8 cellular contexts compared by ENCODE assay signal in the genomic region with DNA sequence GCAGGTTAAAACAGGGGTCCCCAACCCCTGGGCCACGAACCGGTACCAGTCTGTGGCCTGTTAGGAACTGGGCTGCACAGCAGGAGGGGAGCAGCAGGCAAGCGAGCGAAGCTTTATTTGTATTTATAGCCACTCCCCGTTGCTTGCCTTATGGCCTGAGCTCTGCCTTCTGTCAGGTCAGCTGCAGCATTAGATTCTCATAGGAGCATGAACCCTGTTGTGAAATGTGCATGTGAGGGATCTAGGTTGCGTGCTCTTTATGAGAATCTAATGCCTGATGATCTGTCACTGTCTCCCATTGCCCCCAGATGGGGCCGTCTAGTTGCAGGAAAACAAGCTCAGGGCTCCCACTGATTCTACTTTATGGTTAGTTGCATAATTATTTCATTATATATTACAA. TPM values are rescaled to one million over a fixed set of nuclear protein-coding genes. Genes with fewer than 3 reads are reported as not detected.
DNase-seq lines count a peak whose midpoint lies in the region; ATAC-seq and TF ChIP-seq lines count a peak whose summit lies in the region.
"Not testable (repeated sequence)": the region's sequence is repeated elsewhere in the genome, so short reads cannot be mapped to it uniquely, and the experiment has no call there.
"Had no signal": no experiment of that assay in that cellular context is flagged by ENCODE, and none has a peak within 500 bp of the region (broad histone marks: within the 10 kb centered on the region; RNA-seq: fewer than 3 reads in every experiment).

No MANE protein-coding gene starts in this region.

- H3K4me2 ChIP-seq in PC-3 (ENCODE audit: low read length); trophoblast cell (ENCODE audit: low read length): not testable (repeated sequence)

- TF ChIP-seq POLR2A in stomach (IDR thresholded peaks at IDR 0.05), result not testable (repeated sequence)

- H3K9me2 ChIP-seq in PC-3 (replicated peaks; ENCODE audit: low read length), result not testable (repeated sequence)

- not testable (repeated sequence) for H3K14ac ChIP-seq in trophoblast cell (ENCODE audit: low read length)

- H3K36me3 ChIP-seq in PC-3 (ENCODE audit: low read depth, low read length); trophoblast cell (ENCODE audit: control insufficient read depth in 1 of 2, insufficient read depth in 2 of 2, low read length in 2 of 2); stomach: not testable (repeated sequence)

- not testable (repeated sequence) for H4K91ac ChIP-seq in trophoblast cell (ENCODE audit: low read depth, low read length)

- CTCF ChIA-PET in PC-3 (lab: Charles Lee), result not testable (repeated sequence)

- not testable (repeated sequence) for H2AK5ac ChIP-seq in trophoblast cell (ENCODE audit: low read length)

- not testable (repeated sequence) for H3K9me3 ChIP-seq in PC-3 (ENCODE audit: low read length); trophoblast cell (ENCODE audit: insufficient read depth, low read depth, low read length); stomach

- not testable (repeated sequence) for H3K4me3 ChIP-seq in PC-3 (ENCODE audit: low read length); trophoblast cell (ENCODE audit: low read depth, low read length); stomach

- H3K23ac ChIP-seq in trophoblast cell (ENCODE audit: low read length), result not testable (repeated sequence)

- peak overlapping the region; percentile 67 for H3K18ac ChIP-seq in trophoblast cell (ENCODE audit: low read length)

- not testable (repeated sequence) for H4K20me1 ChIP-seq in PC-3 (ENCODE audit: low read length)

- WGBS in trophoblast cell (ENCODE audit: extremely low coverage, insufficient coverage, insufficient read length), result no CpG with 5 or more reads among the region's 7 CpGs
- WGBS in stomach, 5 donors, result 41 to 79% (median 55%) methylated on average over 2 to 7 of the region's 7 CpGs

- H4K8ac ChIP-seq in trophoblast cell (ENCODE audit: low read depth, low read length), result not testable (repeated sequence)

- TF ChIP-seq CTCF in PC-3 (conservative IDR thresholded peaks at IDR 0.05; ENCODE audit: low read depth, low read length); stomach (IDR thresholded peaks at IDR 0.05): not testable (repeated sequence)

- DNase-seq in G401 (ENCODE audit: low spot score), result peak; percentile 70
- DNase-seq in LHCN-M2 (ENCODE audit: low read depth), result peak; percentile 29
- not testable (repeated sequence) for DNase-seq in PC-3, Right ventricle myocardium superior, trophoblast cell, stomach
- DNase-seq in cerebellar cortex (ENCODE audit: low spot score), result peak; percentile 67

- in situ Hi-C loops in G401 (cut with HindIII; ENCODE audit: low sequenced_read_pairs), result not testable (repeated sequence)

- H3K27ac ChIP-seq in PC-3 (ENCODE audit: low read length), result peak overlapping the region; percentile 96; the same call in 1 of the 2 replicates
- H3K27ac ChIP-seq in trophoblast cell (ENCODE audit: low read depth, low read length), result not testable (repeated sequence)
- peak overlapping the region in 3 of 5 donors; percentile 3 to 24 (median 21) for H3K27ac ChIP-seq in stomach

- not testable (repeated sequence) for H4K12ac ChIP-seq in trophoblast cell (ENCODE audit: low read depth, low read length)

- ATAC-seq in PC-3, result not testable (repeated sequence)
- peak; percentile 28 for ATAC-seq in Right ventricle myocardium superior (ENCODE audit: poor library complexity)

- H3K27me3 ChIP-seq in PC-3 (ENCODE audit: low read length); trophoblast cell (ENCODE audit: insufficient read depth, low read length); stomach: not testable (repeated sequence)

- BruUV-seq in PC-3 (replicated peaks; lab: Mats Ljungman, UMichigan), result not testable (repeated sequence)

- not testable (repeated sequence) for H2AFZ ChIP-seq in PC-3 (ENCODE audit: low read length)
- H2AFZ ChIP-seq in trophoblast cell (ENCODE audit: insufficient read depth, low read length, poor library complexity), result peak overlapping the region; percentile 64

- POLR2A ChIA-PET in PC-3 (lab: Charles Lee; ENCODE audit: unreplicated experiment), result interaction anchor here (0.6 kb wide), 2 partner anchors 66 to 92 kb away, joined by 4 to 7 read pairs; no protein-coding TSS in a partner anchor

- H2BK5ac ChIP-seq in trophoblast cell (ENCODE audit: low read depth, low read length, poor library complexity), result not testable (repeated sequence)

- TF ChIP-seq EP300 in stomach (IDR thresholded peaks at IDR 0.05), result not testable (repeated sequence)

- H3K4me1 ChIP-seq in PC-3 (ENCODE audit: insufficient read depth, low read length) (peaks cover 46% of the 10 kb centered on the region), stomach (peaks cover 31 to 86% (median 71%) of the 10 kb centered on the region in 4 donors)
- H3K4me1 ChIP-seq in trophoblast cell (ENCODE audit: control insufficient read depth in 1 of 2, insufficient read depth in 2 of 2, low read length in 2 of 2), result not testable (repeated sequence)

- H3K79me1 ChIP-seq in trophoblast cell (ENCODE audit: low read length), result not testable (repeated sequence)

- H3K79me2 ChIP-seq in PC-3 (ENCODE audit: low read length), result peaks cover 87% of the 10 kb centered on the region
- H3K79me2 ChIP-seq in trophoblast cell (ENCODE audit: control insufficient read depth, insufficient read depth, low read length, poor library complexity), result not testable (repeated sequence)

- H3K4ac ChIP-seq in trophoblast cell (ENCODE audit: low read depth, low read length), result peak overlapping the region; percentile 77

- H3K9ac ChIP-seq in PC-3 (ENCODE audit: low read length); trophoblast cell (ENCODE audit: low read length): not testable (repeated sequence)

- not testable (repeated sequence) for H2BK120ac ChIP-seq in trophoblast cell (ENCODE audit: insufficient read depth, low read length, poor library complexity)

- peak overlapping the region; percentile 38 for H2BK12ac ChIP-seq in trophoblast cell (ENCODE audit: low read length)

- H3F3A ChIP-seq in PC-3 (ENCODE audit: low read length, unreplicated experiment), result not testable (repeated sequence)

- intact Hi-C loops in PC-3 (cut with micrococcal nuclease), result loop anchor here (10.0 kb wide), 3 partner anchors 108 to 162 kb away; partner anchors contain the start of gene LAMC2
- intact Hi-C loops in Right ventricle myocardium superior (cut with DNase I); stomach (cut with DNase I; ENCODE audit: low total_unique reads): not testable (repeated sequence)

RNA-seq across cellular contexts. Expression of gene LAMC1, which starts 49.4 kb away (rescaled TPM):
- total RNA-seq in G401 (2014; rRNA removed; shearing (Covaris generic)), result 44.7 and 68.9 TPM in 2 replicates
- total RNA-seq in LHCN-M2 (2014; rRNA removed), result 316 and 383 TPM in 2 replicates
- 102 TPM for polyA plus RNA-seq in LHCN-M2 (2012)
- total RNA-seq in PC-3 (2014; rRNA removed), result 71.5 TPM in 2 replicates
- 87.5 TPM for total RNA-seq in Right ventricle myocardium superior
- 230 and 236 TPM in 2 replicates for polyA plus RNA-seq in trophoblast cell (2013)
- 100 to 1,000 TPM; 110 to 355 (median 208) TPM for total RNA-seq in stomach
- 10 to 100 TPM; 11.7 to 16.4 (median 12.5) TPM for polyA plus RNA-seq in stomach
- total RNA-seq: CD4-positive, alpha-beta T cell had no signal
